Comparison of ENCODE assay signal across 21 cellular contexts in genomic region chr5:174101331-174101730, GRCh38. TPM values are rescaled to one million over a fixed set of nuclear protein-coding genes. Genes with fewer than 3 reads are reported as not detected.
DNase-seq lines count a peak whose midpoint lies in the region; ATAC-seq and TF ChIP-seq lines count a peak whose summit lies in the region.
"Had no signal": no experiment of that assay in that cellular context is flagged by ENCODE, and none has a peak within 500 bp of the region (broad histone marks: within the 10 kb centered on the region; RNA-seq: fewer than 3 reads in every experiment).

No MANE protein-coding gene starts in this region.

- no peak for ATAC-seq in HG03045 (IDR thresholded peaks at IDR 0.05; ENCODE audit: unreplicated experiment)

- H3K9me3 ChIP-seq in endodermal cell (ENCODE audit: control insufficient read depth, low read length), result no peaks in the 10 kb centered on the region
- H3K9me3 ChIP-seq: BLaER1 had no signal

- no peak overlapping the region for H3K27ac Mint-ChIP-seq in endodermal cell
- H3K27ac Mint-ChIP-seq: CD14-positive monocyte; CD4-positive, alpha-beta T cell; CD8-positive, alpha-beta memory T cell had no signal

- DNase-seq in DMS53 (lab: John Stamatoyannopoulos, UW) (peak; percentile 26), DMS53 treated with DMSO at 0.1 percent for 48 hours (lab: John Stamatoyannopoulos, UW; ENCODE audit: unreplicated experiment) (no peak), NCI-H2029 (lab: John Stamatoyannopoulos, UW) (peak; percentile 82), NCI-H2196 (lab: John Stamatoyannopoulos, UW; ENCODE audit: unreplicated experiment) (peak; percentile 84), endodermal cell (peak; percentile 17), AG08396 (ENCODE audit: low spot score) (no peak), NCI-H748 treated with DMSO at 0.1 percent for 48 hours (lab: John Stamatoyannopoulos, UW) (no peak)
- DNase-seq: Calu3; CD4-positive, alpha-beta T cell; CD8-positive, alpha-beta memory T cell; COR-L47; DMS79; GF-D8; GM23248; H7; HCEC 1CT had no signal

- TF ChIP-seq CTCF in endodermal cell (conservative IDR thresholded peaks at IDR 0.05), result no peak

- H3K27me3 Mint-ChIP-seq in endodermal cell (ENCODE audit: insufficient read depth), result no peaks in the 10 kb centered on the region
- H3K27me3 Mint-ChIP-seq: CD4-positive, alpha-beta T cell had no signal

- no peak overlapping the region for H3K27ac ChIP-seq in endodermal cell (ENCODE audit: low read depth, low read length)
- H3K27ac ChIP-seq: 22Rv1, BLaER1, GM23248 had no signal

- WGBS in endodermal cell (ENCODE audit: insufficient coverage in 1 of 2, insufficient read length in 1 of 2), 2 experiments, result 92 to 97% methylated on average over 3 to 5 of the region's 5 CpGs

- no peaks in the 10 kb centered on the region for H3K9me3 Mint-ChIP-seq in endodermal cell
- H3K9me3 Mint-ChIP-seq: CD4-positive, alpha-beta T cell had no signal

- H3K9ac ChIP-seq in endodermal cell (ENCODE audit: extremely low read depth, low read length, poor library complexity, severe bottlenecking), result no peak overlapping the region
- H3K9ac ChIP-seq: BLaER1, GM23248 had no signal

- no peaks in the 10 kb centered on the region for H3K36me3 ChIP-seq in endodermal cell (ENCODE audit: control insufficient read depth, insufficient read depth, low read length)
- H3K36me3 ChIP-seq: BLaER1 had no signal

- no peak overlapping the region for H3K4me3 Mint-ChIP-seq in endodermal cell
- H3K4me3 Mint-ChIP-seq: CD14-positive monocyte; CD4-positive, alpha-beta T cell; CD8-positive, alpha-beta memory T cell had no signal

- H3K27me3 ChIP-seq in endodermal cell (ENCODE audit: control insufficient read depth, insufficient read depth, low read length, poor library complexity, severe bottlenecking), result no peaks in the 10 kb centered on the region
- H3K27me3 ChIP-seq: BLaER1 had no signal

- H3K4me1 ChIP-seq in endodermal cell (ENCODE audit: control insufficient read depth, insufficient read depth, low read length), result peaks cover 2% of the 10 kb centered on the region

- H3K4me1 Mint-ChIP-seq in endodermal cell, result peaks cover 8% of the 10 kb centered on the region
- H3K4me1 Mint-ChIP-seq: CD14-positive monocyte; CD8-positive, alpha-beta memory T cell had no signal

- no peak overlapping the region for H3K4me3 ChIP-seq in endodermal cell (ENCODE audit: low read length)
- H3K4me3 ChIP-seq: BLaER1, GM23248 had no signal

- H3K36me3 Mint-ChIP-seq in endodermal cell (ENCODE audit: low read depth), result no peaks in the 10 kb centered on the region
- H3K36me3 Mint-ChIP-seq: CD14-positive monocyte; CD8-positive, alpha-beta memory T cell had no signal

RNA-seq across cellular contexts. Expression of gene NSG2, which starts 55.8 kb away (rescaled TPM):
- not detected for total RNA-seq in endodermal cell
- polyA plus RNA-seq in endodermal cell (2013, experiment 1 of 2), result 22.3 TPM
- 17.8 TPM for polyA plus RNA-seq in endodermal cell (2013, experiment 2 of 2)
- total RNA-seq: Calu3; CD4-positive, alpha-beta T cell; CD8-positive, alpha-beta memory T cell; GM23248 had no signal
- polyA plus RNA-seq: AG04450; CD14-positive monocyte; CD8-positive, alpha-beta memory T cell; GM23248 had no signal

Comparison
In these comparisons a context has a peak if more than half of its experiments do, and no peak if none do; other contexts are left out.
1. DNase-seq: peak in DMS53 (single experiment), NCI-H2029 (single experiment), NCI-H2196 (single experiment) and endodermal cell (single experiment); none in DMS53 treated with DMSO at 0.1 percent for 48 hours (single experiment), AG08396 (single experiment) and NCI-H748 treated with DMSO at 0.1 percent for 48 hours (single experiment).